In genomic region chr4:13196721-13197120, GRCh38 we compare ENCODE assay signal across 21 cellular contexts.
"Had no signal": no experiment of that assay in that cellular context is flagged by ENCODE, and none has a peak within 500 bp of the region (broad histone marks: within the 10 kb centered on the region; RNA-seq: fewer than 3 reads in every experiment).

No MANE protein-coding gene starts in this region.

- H3K36me3 ChIP-seq: colonic mucosa, esophagus squamous epithelium, gastrocnemius medialis, left lung, lower lobe of right lung had no signal

- H3K27me3 ChIP-seq: colonic mucosa, esophagus squamous epithelium, gastrocnemius medialis, left lung had no signal

- DNase-seq: colonic mucosa; cortex of kidney; effector CD8-positive, alpha-beta T cell; effector memory CD8-positive, alpha-beta T cell; endodermal cell; erythroblast; esophagus squamous epithelium; foreskin fibroblast; foreskin melanocyte; gastrocnemius medialis; glutamatergic neuron; head of caudate nucleus; hippocampal formation; left cardiac atrium; left lung; lower lobe of right lung; mesenchymal stem cell; mucosa of descending colon; naive B cell had no signal

- H3K27ac ChIP-seq: colonic mucosa, epithelial cell of prostate, esophagus squamous epithelium, gastrocnemius medialis, left lung, lower lobe of right lung had no signal

- H3K4me3 ChIP-seq: colonic mucosa, esophagus squamous epithelium, gastrocnemius medialis, left lung, lower lobe of right lung, mucosa of descending colon had no signal

- H3K4me1 ChIP-seq: colonic mucosa, esophagus squamous epithelium, gastrocnemius medialis, left lung, lower lobe of right lung had no signal

- ATAC-seq: effector memory CD8-positive, alpha-beta T cell; esophagus mucosa; gastrocnemius medialis; left lung; lower lobe of right lung; mucosa of descending colon had no signal

- H3K9me3 ChIP-seq: colonic mucosa, esophagus squamous epithelium, gastrocnemius medialis, lower lobe of right lung, mucosa of descending colon had no signal
